13 cellular contexts compared by ENCODE assay signal in the genomic region with DNA sequence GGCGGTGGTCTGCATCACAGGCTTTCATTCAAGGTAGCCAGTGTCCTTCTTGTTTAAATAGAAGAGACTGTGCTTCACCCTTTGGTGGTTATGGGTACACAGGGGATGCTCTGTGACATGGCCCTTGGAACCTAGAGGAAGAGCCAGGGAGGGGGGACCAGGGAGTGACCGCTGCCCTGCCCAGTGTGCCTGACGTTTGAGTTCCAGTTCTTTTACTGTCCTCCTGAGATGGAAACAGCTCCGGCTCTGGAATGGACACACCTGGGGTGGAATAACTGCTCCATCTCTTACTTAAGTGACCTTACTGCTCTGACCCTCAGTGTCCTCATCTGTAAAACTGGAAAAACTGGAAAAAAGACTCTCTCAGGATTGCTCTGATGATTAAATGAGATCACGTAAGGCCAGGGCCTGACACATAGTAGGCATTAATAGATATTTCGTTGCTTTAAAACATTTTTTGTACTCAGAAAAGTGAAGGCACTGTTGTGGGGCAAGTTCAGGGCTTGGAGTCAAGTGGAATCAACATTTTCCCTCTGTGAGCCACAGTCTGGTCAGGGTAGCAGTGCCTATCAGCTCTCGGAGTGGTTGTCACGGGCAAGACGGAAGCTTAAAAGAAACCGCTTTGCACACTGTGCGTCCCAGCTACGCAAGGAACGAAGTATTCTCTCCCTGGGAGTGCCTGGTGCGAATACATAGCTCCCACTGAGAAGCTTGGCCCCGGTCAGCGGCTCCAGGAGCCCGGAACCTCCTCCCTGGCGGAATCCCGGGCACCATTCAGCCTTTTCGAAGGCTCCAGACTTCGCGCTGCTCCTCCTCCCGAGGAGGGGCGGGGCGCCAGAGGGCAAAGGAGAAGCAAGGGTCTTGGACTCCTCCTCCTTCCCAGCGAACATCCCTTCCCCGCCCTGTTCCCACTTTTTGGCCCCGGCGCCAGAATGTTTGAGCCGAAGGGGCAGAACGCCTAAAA. TPM values are rescaled to one million over a fixed set of nuclear protein-coding genes. Genes with fewer than 3 reads are reported as not detected.
DNase-seq lines count a peak whose midpoint lies in the region; TF ChIP-seq lines count a peak whose summit lies in the region.
"Had no signal": no experiment of that assay in that cellular context is flagged by ENCODE, and none has a peak within 500 bp of the region (broad histone marks: within the 10 kb centered on the region; RNA-seq: fewer than 3 reads in every experiment).

No MANE protein-coding gene starts in this region.

- H2BK12ac ChIP-seq in H9 (ENCODE audit: insufficient read length, low read depth, low read length), result no peak overlapping the region

- H3K14ac ChIP-seq in H9 (ENCODE audit: insufficient read depth, low read length), result no peak overlapping the region

- peaks cover 6 to 9% of the 10 kb centered on the region in 2 experiments; a peak in 3 of 5 replicates for H3K9me3 Mint-ChIP-seq in H9
- H3K9me3 Mint-ChIP-seq in neural crest cell, result no peaks in the 10 kb centered on the region
- H3K9me3 Mint-ChIP-seq: activated CD4-positive, alpha-beta memory T cell treated with anti-CD3 and anti-CD28 coated beads for 36 hours had no signal

- H2BK120ac ChIP-seq in H9 (ENCODE audit: low read depth, low read length, poor library complexity, severe bottlenecking), result no peak overlapping the region

- H2AFZ ChIP-seq in H9 (ENCODE audit: low read length), result no peak overlapping the region

- no peaks in the 10 kb centered on the region for H3K79me1 ChIP-seq in H9 (ENCODE audit: insufficient read depth, low read depth, low read length, poor library complexity, severe bottlenecking)

- peak overlapping the region; percentile 53 for H3K4me3 ChIP-seq in coronary artery

- no peaks in the 10 kb centered on the region for H3K79me2 ChIP-seq in H9 (ENCODE audit: insufficient read depth, low read length)

- H3K4me1 Mint-ChIP-seq in H9, result peaks cover 32 to 44% of the 10 kb centered on the region in 2 experiments
- H3K4me1 Mint-ChIP-seq in neural crest cell, result peaks cover 30% of the 10 kb centered on the region

- no CpG with 5 or more reads among the region's 31 CpGs for WGBS in H9 (ENCODE audit: extremely low coverage, insufficient read length, low lambda C conversion rate)

- no peak overlapping the region for H3K27ac Mint-ChIP-seq in H9
- H3K27ac Mint-ChIP-seq in neural crest cell (ENCODE audit: unreplicated experiment), result no peak overlapping the region
- H3K27ac Mint-ChIP-seq: activated CD4-positive, alpha-beta memory T cell treated with anti-CD3 and anti-CD28 coated beads for 36 hours had no signal

- peaks cover 2% of the 10 kb centered on the region; the same call in 1 of the 2 replicates for H3K4me1 ChIP-seq in H9 (ENCODE audit: insufficient read depth, low read length)

- H3K4me2 ChIP-seq in H9 (ENCODE audit: insufficient read depth, insufficient read length, low read length), result peak overlapping the region; percentile 56

- H4K20me1 ChIP-seq in H9 (ENCODE audit: control insufficient read depth, insufficient read depth, insufficient read length), result peaks cover 2% of the 10 kb centered on the region

- no peaks in the 10 kb centered on the region for H3K9me3 ChIP-seq in H9 (ENCODE audit: control insufficient read depth, low read depth, low read length)

- peak; percentile 31 for DNase-seq in NCI-H146 (lab: John Stamatoyannopoulos, UW)
- DNase-seq in NCI-H146 treated with DMSO at 0.1 percent for 48 hours (lab: John Stamatoyannopoulos, UW; ENCODE audit: unreplicated experiment), result no peak
- DNase-seq in H9, result peak; percentile 95
- DNase-seq in coronary artery (ENCODE audit: low spot score), result no peak
- DNase-seq in neural crest cell (ENCODE audit: low read depth, low spot score), result peak; percentile 52
- no peak for DNase-seq in NCI-H1092 (lab: John Stamatoyannopoulos, UW)
- no peak for DNase-seq in NCI-H446 treated with DMSO at 0.1 percent for 48 hours (lab: John Stamatoyannopoulos, UW)
- DNase-seq in activated CD4-positive, CD25-positive, alpha-beta regulatory T cell treated with anti-CD3 and anti-CD28 coated beads, Interleukin-2, amount 50 U/mL, for 72 hours, result no peak
- DNase-seq: activated CD4-positive, alpha-beta memory T cell treated with anti-CD3 and anti-CD28 coated beads for 36 hours; cerebellar nuclear complex; hypothalamus; KG1 had no signal

- H4K8ac ChIP-seq in H9 (replicated peaks; ENCODE audit: insufficient read length, low read depth, low read length), result no peak overlapping the region

- no peak overlapping the region for H3K9ac ChIP-seq in H9 (ENCODE audit: extremely low read depth, insufficient read length, low read length)

- H3K4me3 Mint-ChIP-seq in H9 (peak overlapping the region; percentile 26 to 60; a peak in 4 of 5 replicates), neural crest cell (peak overlapping the region; percentile 57)

- no peak overlapping the region for H2BK20ac ChIP-seq in H9 (ENCODE audit: low read depth, low read length, poor library complexity, severe bottlenecking)

- no peak overlapping the region for H3K4ac ChIP-seq in H9 (ENCODE audit: low read depth, low read length)

- no peak overlapping the region for H3K23ac ChIP-seq in H9 (ENCODE audit: insufficient read length, low read depth, low read length)

- peaks cover 73% of the 10 kb centered on the region for H3K27me3 ChIP-seq in H9 (ENCODE audit: insufficient read depth, low read length)

- H4K91ac ChIP-seq in H9 (ENCODE audit: insufficient read length, low read depth, low read length), result no peak overlapping the region

- peaks cover 0 to 2% (median 0%) of the 10 kb centered on the region in 3 experiments; a peak in 1 of 7 replicates for H3K36me3 Mint-ChIP-seq in H9 (ENCODE audit: insufficient read depth in 1 of 3, low read depth in 3 of 3)
- no peaks in the 10 kb centered on the region for H3K36me3 Mint-ChIP-seq in neural crest cell (ENCODE audit: low read depth)

- H2AK5ac ChIP-seq in H9 (ENCODE audit: insufficient read length, low read length), result no peak overlapping the region

- H3K18ac ChIP-seq in H9 (ENCODE audit: insufficient read length, low read depth, low read length), result no peak overlapping the region

- H2BK15ac ChIP-seq in H9 (ENCODE audit: low read depth, low read length), result no peak overlapping the region

- peaks cover 100% of the 10 kb centered on the region for H3K27me3 Mint-ChIP-seq in H9 (ENCODE audit: low read depth)
- H3K27me3 Mint-ChIP-seq in neural crest cell (ENCODE audit: low read depth), result peaks cover 100% of the 10 kb centered on the region

- H3K27ac ChIP-seq in H9 (ENCODE audit: insufficient read length, low read depth, low read length) (no peak overlapping the region), coronary artery (no peak overlapping the region)

- no peak overlapping the region for H3K56ac ChIP-seq in H9 (ENCODE audit: insufficient read length, low read depth, low read length)

- H3K23me2 ChIP-seq in H9 (ENCODE audit: insufficient read length, low read depth, low read length, poor library complexity, severe bottlenecking), result peaks cover 5% of the 10 kb centered on the region

- H4K5ac ChIP-seq in H9 (ENCODE audit: insufficient read length, low read depth, low read length), result no peak overlapping the region

- H2BK5ac ChIP-seq in H9 (ENCODE audit: insufficient read length, low read length), result no peak overlapping the region

- H3T11ph ChIP-seq in H9 (ENCODE audit: low read length), result no peak overlapping the region

- TF ChIP-seq CTCF in H9 (conservative IDR thresholded peaks at IDR 0.05) (no peak), coronary artery (IDR thresholded peaks at IDR 0.05) (no peak), neural crest cell (conservative IDR thresholded peaks at IDR 0.05) (no peak)

RNA-seq across cellular contexts. Expression of a gene that starts 5.8 kb away (rescaled TPM):
- total RNA-seq in H9 (2021) (not detected in 2 replicates), neural crest cell (0.09 TPM in 1 of 2 replicates, not detected in the other)
- total RNA-seq: activated CD4-positive, alpha-beta memory T cell treated with anti-CD3 and anti-CD28 coated beads for 36 hours; RPMI7951 had no signal

Comparison
In these comparisons a context has a peak if more than half of its experiments do, and no peak if none do; other contexts are left out.
1. DNase-seq: peak in NCI-H146 (single experiment), H9 (single experiment) and neural crest cell (single experiment); none in NCI-H146 treated with DMSO at 0.1 percent for 48 hours (single experiment), coronary artery (single experiment), NCI-H1092 (single experiment), NCI-H446 treated with DMSO at 0.1 percent for 48 hours (single experiment) and activated CD4-positive, CD25-positive, alpha-beta regulatory T cell treated with anti-CD3 and anti-CD28 coated beads, Interleukin-2, amount 50 U/mL, for 72 hours (single experiment).